Comparison of ENCODE assay signal across 15 cellular contexts in the genomic region with DNA sequence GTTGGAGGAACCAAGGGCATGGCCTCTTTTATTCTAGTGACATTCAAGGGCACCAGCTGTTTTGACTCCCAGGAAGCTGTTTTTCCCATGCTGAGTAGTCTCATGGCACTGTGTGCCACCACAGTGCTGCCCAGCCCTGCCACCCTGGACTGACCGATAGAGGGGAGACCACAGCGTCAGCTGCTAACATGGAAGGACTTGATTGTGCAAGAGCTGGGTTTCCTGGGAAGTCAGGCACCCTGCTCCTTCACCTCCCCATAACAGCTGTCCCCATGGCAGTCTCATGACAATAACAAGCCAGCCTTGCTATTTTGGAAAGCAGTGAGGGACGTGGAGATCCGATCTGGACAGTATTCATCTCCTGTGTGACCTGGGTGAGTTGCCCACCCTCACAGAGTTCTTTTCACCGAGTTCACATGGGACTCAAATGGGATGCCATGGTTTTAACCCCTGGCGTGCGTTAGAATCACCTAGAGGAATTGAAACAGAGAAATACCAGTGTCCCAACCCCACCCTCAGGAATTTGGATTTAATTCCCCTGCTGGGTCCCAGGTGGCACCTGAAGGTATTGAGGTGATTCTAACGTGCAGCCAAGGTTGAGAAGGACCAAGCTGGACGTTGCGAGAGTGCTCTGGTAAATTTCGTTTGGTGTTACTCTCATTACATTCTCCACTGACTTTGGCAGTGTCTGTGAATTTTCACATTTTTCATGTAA.
DNase-seq lines count a peak whose midpoint lies in the region; ATAC-seq lines count a peak whose summit lies in the region.
"Had no signal": no experiment of that assay in that cellular context is flagged by ENCODE, and none has a peak within 500 bp of the region (broad histone marks: within the 10 kb centered on the region; RNA-seq: fewer than 3 reads in every experiment).

No MANE protein-coding gene starts in this region.

- intact Hi-C loops in Right ventricle myocardium superior (cut with DNase I), result no loop called here

- H3K27me3 Mint-ChIP-seq in T-helper 17 cell, result no peaks in the 10 kb centered on the region
- H3K27me3 Mint-ChIP-seq in natural killer cell treated with Interleukin-12 subunit alpha and Interleukin-12 subunit beta and Interleukin-15 and Interleukin-18, amount 100 ng/mL, for 72 hours, result no peaks in the 10 kb centered on the region

- DNase-seq in CD1c-positive myeloid dendritic cell (ENCODE audit: extremely low spot score) (peak; percentile 78), T-helper 17 cell (no peak), Right ventricle myocardium superior (peak; percentile 72), GF-D8 (lab: John Stamatoyannopoulos, UW) (no peak), mucosa of gallbladder (ENCODE audit: low spot score) (no peak), NCI-H510A (lab: John Stamatoyannopoulos, UW) (no peak), NCI-H82 treated with DMSO at 0.1 percent for 48 hours (lab: John Stamatoyannopoulos, UW; ENCODE audit: unreplicated experiment) (no peak)
- DNase-seq in natural killer cell treated with Interleukin-12 subunit alpha and Interleukin-12 subunit beta and Interleukin-15 and Interleukin-18, amount 100 ng/mL, for 72 hours (ENCODE audit: low spot score), result no peak
- DNase-seq: AML-193; effector CD4-positive, alpha-beta T cell; GDM1; NCI-H2081; NK-92 treated with Interleukin-12 subunit alpha and Interleukin-12 subunit beta, amount 100 ng/mL, for 24 hours; ovary; SJCRH30 had no signal

- H3K27ac Mint-ChIP-seq in T-helper 17 cell, result no peak overlapping the region
- H3K27ac Mint-ChIP-seq in natural killer cell treated with Interleukin-12 subunit alpha and Interleukin-12 subunit beta and Interleukin-15 and Interleukin-18, amount 100 ng/mL, for 72 hours, result no peak overlapping the region

- H3K36me3 Mint-ChIP-seq in T-helper 17 cell (ENCODE audit: low read depth), result peaks cover 19% of the 10 kb centered on the region
- H3K36me3 Mint-ChIP-seq in natural killer cell treated with Interleukin-12 subunit alpha and Interleukin-12 subunit beta and Interleukin-15 and Interleukin-18, amount 100 ng/mL, for 72 hours, result peaks cover 59% of the 10 kb centered on the region

- peak overlapping the region; percentile 61 for H3K4me3 Mint-ChIP-seq in T-helper 17 cell
- H3K4me3 Mint-ChIP-seq in natural killer cell treated with Interleukin-12 subunit alpha and Interleukin-12 subunit beta and Interleukin-15 and Interleukin-18, amount 100 ng/mL, for 72 hours, result peak overlapping the region; percentile 80

- H3K9me3 Mint-ChIP-seq in natural killer cell treated with Interleukin-12 subunit alpha and Interleukin-12 subunit beta and Interleukin-15 and Interleukin-18, amount 100 ng/mL, for 72 hours, result peaks cover 4% of the 10 kb centered on the region

- peaks cover 84% of the 10 kb centered on the region for H3K4me1 Mint-ChIP-seq in T-helper 17 cell
- H3K4me1 Mint-ChIP-seq in natural killer cell treated with Interleukin-12 subunit alpha and Interleukin-12 subunit beta and Interleukin-15 and Interleukin-18, amount 100 ng/mL, for 72 hours (ENCODE audit: low read depth in 2 of 2), result peaks cover 90 to 98% of the 10 kb centered on the region in 2 donors

- no peaks in the 10 kb centered on the region for H3K9me3 ChIP-seq in T-helper 17 cell (ENCODE audit: control insufficient read depth, low read length, poor library complexity, severe bottlenecking)
- H3K9me3 ChIP-seq: ovary, SJCRH30 had no signal

- ATAC-seq in T-helper 17 cell, result no peak
- peak; percentile 83 for ATAC-seq in Right ventricle myocardium superior (ENCODE audit: poor library complexity)
- ATAC-seq in natural killer cell treated with Interleukin-12 subunit alpha and Interleukin-12 subunit beta and Interleukin-15 and Interleukin-18, amount 100 ng/mL, for 72 hours, result peak in 1 of 2 donors; percentile 4

Comparison
In these comparisons a context has a peak if more than half of its experiments do, and no peak if none do; other contexts are left out.
1. DNase-seq: peak in CD1c-positive myeloid dendritic cell (single experiment) and Right ventricle myocardium superior (single experiment); none in T-helper 17 cell (0 of 3), natural killer cell treated with Interleukin-12 subunit alpha and Interleukin-12 subunit beta and Interleukin-15 and Interleukin-18, amount 100 ng/mL, for 72 hours (single experiment), GF-D8 (single experiment), mucosa of gallbladder (single experiment), NCI-H510A (single experiment) and NCI-H82 treated with DMSO at 0.1 percent for 48 hours (single experiment).